Comparison of ENCODE assay signal across 1 cellular context in the genomic region with DNA sequence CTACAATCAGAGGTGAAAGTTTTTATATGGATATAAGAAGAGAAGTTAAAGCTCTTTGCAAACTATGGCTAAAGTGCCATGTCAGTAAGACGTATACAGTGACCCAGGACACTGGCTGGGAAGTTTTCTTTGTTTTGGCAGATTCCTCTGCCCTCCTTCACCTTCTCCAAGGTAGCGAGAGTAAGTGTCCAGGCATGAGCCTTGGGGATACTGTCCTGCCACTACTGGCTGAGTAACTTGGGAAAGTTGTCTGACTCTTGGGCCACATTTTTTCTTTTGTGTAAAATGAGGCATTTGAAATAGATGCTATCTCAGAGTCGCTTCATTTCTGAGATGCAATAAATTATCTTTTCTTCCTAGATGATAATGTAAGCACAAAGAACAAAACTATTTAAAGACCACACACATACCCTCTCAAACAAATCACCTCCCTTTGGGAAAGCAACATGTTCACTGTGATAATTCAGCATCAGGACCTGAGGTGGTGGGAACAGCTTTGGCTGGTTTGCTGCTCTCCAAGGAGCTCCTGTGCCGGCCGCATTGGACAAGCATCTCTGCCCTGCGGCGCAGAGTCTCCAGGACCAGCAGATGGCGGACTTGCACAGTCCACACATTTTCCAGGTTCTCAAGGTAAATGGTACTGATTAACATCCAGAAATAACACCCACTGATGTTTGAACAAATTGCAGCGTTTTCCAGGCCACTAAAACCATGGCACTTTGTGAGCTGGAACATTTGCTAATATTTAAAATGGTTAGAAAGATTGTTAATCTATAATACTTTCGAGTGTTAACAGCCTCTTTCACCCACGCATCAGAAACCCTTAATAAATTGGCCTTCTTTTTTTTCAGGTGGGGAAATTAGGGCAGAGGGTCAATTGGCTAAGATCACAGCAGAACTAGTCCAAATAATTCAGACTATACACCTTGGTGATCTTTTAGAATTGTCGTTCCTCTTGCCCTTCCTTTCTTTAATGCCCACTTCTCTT.
TF ChIP-seq lines count a peak whose summit lies in the region.

No MANE protein-coding gene starts in this region.

TF ChIP-seq in HepG2, 621 proteins besides CTCF, POLR2A, EP300 and RAD21 (continued from another document and continues in another):
- no peak for TF ChIP-seq TBX3 (IDR thresholded peaks at IDR 0.05; ENCODE audit: borderline replicate concordance)
- TF ChIP-seq ZMYM3 (CRISPR knock-in tag; IDR thresholded peaks at IDR 0.05): no peak
- no peak for TF ChIP-seq RFXANK (CRISPR knock-in tag; IDR thresholded peaks at IDR 0.05)
- no peak for TF ChIP-seq ISL2 (CRISPR knock-in tag; IDR thresholded peaks at IDR 0.05)
- TF ChIP-seq, protein P1, sequence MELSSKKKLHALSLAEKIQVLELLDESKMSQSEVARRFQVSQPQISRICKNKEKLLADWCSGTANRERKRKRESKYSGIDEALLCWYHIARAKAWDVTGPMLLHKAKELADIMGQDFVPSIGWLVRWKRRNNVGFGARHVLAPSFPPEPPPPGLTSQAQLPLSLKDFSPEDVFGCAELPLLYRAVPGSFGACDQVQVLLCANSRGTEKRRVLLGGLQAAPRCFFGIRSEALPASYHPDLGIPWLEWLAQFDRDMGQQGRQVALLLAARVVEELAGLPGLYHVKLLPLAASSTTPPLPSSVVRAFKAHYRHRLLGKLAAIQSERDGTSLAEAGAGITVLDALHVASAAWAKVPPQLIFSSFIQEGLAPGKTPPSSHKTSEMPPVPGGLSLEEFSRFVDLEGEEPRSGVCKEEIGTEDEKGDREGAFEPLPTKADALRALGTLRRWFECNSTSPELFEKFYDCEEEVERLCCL (CRISPR knock-in tag; IDR thresholded peaks at IDR 0.05; ENCODE audit: borderline replicate concordance): no peak
- TF ChIP-seq, protein P2, sequence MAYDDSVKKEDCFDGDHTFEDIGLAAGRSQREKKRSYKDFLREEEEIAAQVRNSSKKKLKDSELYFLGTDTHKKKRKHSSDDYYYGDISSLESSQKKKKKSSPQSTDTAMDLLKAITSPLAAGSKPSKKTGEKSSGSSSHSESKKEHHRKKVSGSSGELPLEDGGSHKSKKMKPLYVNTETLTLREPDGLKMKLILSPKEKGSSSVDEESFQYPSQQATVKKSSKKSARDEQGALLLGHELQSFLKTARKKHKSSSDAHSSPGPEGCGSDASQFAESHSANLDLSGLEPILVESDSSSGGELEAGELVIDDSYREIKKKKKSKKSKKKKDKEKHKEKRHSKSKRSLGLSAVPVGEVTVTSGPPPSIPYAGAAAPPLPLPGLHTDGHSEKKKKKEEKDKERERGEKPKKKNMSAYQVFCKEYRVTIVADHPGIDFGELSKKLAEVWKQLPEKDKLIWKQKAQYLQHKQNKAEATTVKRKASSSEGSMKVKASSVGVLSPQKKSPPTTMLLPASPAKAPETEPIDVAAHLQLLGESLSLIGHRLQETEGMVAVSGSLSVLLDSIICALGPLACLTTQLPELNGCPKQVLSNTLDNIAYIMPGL (CRISPR knock-in tag; IDR thresholded peaks at IDR 0.05; ENCODE audit: borderline replicate concordance in 1 of 2, low read depth in 1 of 2): peak; percentile 34 to 66; a peak in 2 of 4 replicates
- TF ChIP-seq NFE2L2 (IDR thresholded peaks at IDR 0.05; ENCODE audit: low read length): peak; percentile 28; the same call in 1 of the 2 replicates
- TF ChIP-seq ZNF782 (CRISPR knock-in tag; IDR thresholded peaks at IDR 0.05; ENCODE audit: borderline replicate concordance): no peak
- no peak for TF ChIP-seq LCORL (IDR thresholded peaks at IDR 0.05)
- TF ChIP-seq LCORL (CRISPR knock-in tag; IDR thresholded peaks at IDR 0.05): no peak
- TF ChIP-seq, protein P3, sequence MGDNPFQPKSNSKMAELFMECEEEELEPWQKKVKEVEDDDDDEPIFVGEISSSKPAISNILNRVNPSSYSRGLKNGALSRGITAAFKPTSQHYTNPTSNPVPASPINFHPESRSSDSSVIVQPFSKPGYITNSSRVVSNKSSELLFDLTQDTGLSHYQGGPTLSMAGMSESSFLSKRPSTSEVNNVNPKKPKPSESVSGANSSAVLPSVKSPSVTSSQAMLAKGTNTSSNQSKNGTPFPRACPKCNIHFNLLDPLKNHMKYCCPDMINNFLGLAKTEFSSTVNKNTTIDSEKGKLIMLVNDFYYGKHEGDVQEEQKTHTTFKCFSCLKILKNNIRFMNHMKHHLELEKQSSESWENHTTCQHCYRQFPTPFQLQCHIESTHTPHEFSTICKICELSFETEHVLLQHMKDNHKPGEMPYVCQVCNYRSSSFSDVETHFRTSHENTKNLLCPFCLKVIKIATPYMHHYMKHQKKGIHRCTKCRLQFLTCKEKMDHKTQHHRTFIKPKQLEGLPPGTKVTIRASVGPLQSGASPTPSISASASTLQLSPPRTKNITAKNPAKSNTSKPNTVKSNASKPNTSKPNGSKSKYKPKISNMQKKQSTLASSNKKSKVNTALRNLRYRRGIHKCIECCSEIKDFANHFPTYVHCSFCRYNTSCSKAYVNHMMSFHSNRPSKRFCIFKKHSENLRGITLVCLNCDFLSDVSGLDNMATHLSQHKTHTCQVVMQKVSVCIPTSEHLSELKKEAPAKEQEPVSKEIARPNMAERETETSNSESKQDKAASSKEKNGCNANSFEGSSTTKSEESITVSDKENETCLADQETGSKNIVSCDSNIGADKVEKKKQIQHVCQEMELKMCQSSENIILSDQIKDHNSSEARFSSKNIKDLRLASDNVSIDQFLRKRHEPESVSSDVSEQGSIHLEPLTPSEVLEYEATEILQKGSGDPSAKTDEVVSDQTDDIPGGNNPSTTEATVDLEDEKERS (CRISPR knock-in tag; IDR thresholded peaks at IDR 0.05): no peak
- no peak for TF ChIP-seq KDM5B (CRISPR knock-in tag; IDR thresholded peaks at IDR 0.05; ENCODE audit: borderline replicate concordance)
- TF ChIP-seq ZNF431 (CRISPR knock-in tag; IDR thresholded peaks at IDR 0.05; ENCODE audit: borderline replicate concordance, low read depth): no peak
- TF ChIP-seq, protein P4, sequence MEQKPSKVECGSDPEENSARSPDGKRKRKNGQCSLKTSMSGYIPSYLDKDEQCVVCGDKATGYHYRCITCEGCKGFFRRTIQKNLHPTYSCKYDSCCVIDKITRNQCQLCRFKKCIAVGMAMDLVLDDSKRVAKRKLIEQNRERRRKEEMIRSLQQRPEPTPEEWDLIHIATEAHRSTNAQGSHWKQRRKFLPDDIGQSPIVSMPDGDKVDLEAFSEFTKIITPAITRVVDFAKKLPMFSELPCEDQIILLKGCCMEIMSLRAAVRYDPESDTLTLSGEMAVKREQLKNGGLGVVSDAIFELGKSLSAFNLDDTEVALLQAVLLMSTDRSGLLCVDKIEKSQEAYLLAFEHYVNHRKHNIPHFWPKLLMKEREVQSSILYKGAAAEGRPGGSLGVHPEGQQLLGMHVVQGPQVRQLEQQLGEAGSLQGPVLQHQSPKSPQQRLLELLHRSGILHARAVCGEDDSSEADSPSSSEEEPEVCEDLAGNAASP (CRISPR knock-in tag; IDR thresholded peaks at IDR 0.05; ENCODE audit: borderline replicate concordance): peak; percentile 77; the same call in 1 of the 2 replicates
- TF ChIP-seq, protein P5, sequence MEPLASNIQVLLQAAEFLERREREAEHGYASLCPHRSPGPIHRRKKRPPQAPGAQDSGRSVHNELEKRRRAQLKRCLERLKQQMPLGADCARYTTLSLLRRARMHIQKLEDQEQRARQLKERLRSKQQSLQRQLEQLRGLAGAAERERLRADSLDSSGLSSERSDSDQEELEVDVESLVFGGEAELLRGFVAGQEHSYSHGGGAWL (CRISPR knock-in tag; IDR thresholded peaks at IDR 0.05): 0 out of 2 replicates have a peak, but pooled peaks have one; percentile 28
- TF ChIP-seq PAX8 (CRISPR knock-in tag; IDR thresholded peaks at IDR 0.05; ENCODE audit: borderline replicate concordance): no peak
- TF ChIP-seq DR1 (CRISPR knock-in tag; IDR thresholded peaks at IDR 0.05): no peak; the same call in 1 of the 2 replicates
- TF ChIP-seq, protein P6, sequence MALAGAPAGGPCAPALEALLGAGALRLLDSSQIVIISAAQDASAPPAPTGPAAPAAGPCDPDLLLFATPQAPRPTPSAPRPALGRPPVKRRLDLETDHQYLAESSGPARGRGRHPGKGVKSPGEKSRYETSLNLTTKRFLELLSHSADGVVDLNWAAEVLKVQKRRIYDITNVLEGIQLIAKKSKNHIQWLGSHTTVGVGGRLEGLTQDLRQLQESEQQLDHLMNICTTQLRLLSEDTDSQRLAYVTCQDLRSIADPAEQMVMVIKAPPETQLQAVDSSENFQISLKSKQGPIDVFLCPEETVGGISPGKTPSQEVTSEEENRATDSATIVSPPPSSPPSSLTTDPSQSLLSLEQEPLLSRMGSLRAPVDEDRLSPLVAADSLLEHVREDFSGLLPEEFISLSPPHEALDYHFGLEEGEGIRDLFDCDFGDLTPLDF (CRISPR knock-in tag; IDR thresholded peaks at IDR 0.05): no peak
- TF ChIP-seq, protein P7, sequence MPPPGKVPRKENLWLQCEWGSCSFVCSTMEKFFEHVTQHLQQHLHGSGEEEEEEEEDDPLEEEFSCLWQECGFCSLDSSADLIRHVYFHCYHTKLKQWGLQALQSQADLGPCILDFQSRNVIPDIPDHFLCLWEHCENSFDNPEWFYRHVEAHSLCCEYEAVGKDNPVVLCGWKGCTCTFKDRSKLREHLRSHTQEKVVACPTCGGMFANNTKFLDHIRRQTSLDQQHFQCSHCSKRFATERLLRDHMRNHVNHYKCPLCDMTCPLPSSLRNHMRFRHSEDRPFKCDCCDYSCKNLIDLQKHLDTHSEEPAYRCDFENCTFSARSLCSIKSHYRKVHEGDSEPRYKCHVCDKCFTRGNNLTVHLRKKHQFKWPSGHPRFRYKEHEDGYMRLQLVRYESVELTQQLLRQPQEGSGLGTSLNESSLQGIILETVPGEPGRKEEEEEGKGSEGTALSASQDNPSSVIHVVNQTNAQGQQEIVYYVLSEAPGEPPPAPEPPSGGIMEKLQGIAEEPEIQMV (CRISPR knock-in tag; IDR thresholded peaks at IDR 0.05; ENCODE audit: low read depth): no peak; the same call in 1 of the 2 replicates
- TF ChIP-seq TEAD2 (CRISPR knock-in tag; IDR thresholded peaks at IDR 0.05): no peak
- TF ChIP-seq, protein P8, sequence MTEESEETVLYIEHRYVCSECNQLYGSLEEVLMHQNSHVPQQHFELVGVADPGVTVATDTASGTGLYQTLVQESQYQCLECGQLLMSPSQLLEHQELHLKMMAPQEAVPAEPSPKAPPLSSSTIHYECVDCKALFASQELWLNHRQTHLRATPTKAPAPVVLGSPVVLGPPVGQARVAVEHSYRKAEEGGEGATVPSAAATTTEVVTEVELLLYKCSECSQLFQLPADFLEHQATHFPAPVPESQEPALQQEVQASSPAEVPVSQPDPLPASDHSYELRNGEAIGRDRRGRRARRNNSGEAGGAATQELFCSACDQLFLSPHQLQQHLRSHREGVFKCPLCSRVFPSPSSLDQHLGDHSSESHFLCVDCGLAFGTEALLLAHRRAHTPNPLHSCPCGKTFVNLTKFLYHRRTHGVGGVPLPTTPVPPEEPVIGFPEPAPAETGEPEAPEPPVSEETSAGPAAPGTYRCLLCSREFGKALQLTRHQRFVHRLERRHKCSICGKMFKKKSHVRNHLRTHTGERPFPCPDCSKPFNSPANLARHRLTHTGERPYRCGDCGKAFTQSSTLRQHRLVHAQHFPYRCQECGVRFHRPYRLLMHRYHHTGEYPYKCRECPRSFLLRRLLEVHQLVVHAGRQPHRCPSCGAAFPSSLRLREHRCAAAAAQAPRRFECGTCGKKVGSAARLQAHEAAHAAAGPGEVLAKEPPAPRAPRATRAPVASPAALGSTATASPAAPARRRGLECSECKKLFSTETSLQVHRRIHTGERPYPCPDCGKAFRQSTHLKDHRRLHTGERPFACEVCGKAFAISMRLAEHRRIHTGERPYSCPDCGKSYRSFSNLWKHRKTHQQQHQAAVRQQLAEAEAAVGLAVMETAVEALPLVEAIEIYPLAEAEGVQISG (CRISPR knock-in tag; IDR thresholded peaks at IDR 0.05): no peak
- TF ChIP-seq, protein P9, sequence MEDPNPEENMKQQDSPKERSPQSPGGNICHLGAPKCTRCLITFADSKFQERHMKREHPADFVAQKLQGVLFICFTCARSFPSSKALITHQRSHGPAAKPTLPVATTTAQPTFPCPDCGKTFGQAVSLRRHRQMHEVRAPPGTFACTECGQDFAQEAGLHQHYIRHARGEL (CRISPR knock-in tag; IDR thresholded peaks at IDR 0.05): no peak
- TF ChIP-seq KAT8 (CRISPR knock-in tag; IDR thresholded peaks at IDR 0.05): peak; percentile 47; the same call in 1 of the 2 replicates
- no peak for TF ChIP-seq ZNF7 (CRISPR knock-in tag; IDR thresholded peaks at IDR 0.05)
- TF ChIP-seq ZNF781 (CRISPR knock-in tag; IDR thresholded peaks at IDR 0.05; ENCODE audit: borderline replicate concordance, not compliant biosample characterization): peak; percentile 50
- TF ChIP-seq SALL2 (CRISPR knock-in tag; IDR thresholded peaks at IDR 0.05): no peak
- no peak; the same call in 1 of the 2 replicates for TF ChIP-seq ZSCAN31 (CRISPR knock-in tag; IDR thresholded peaks at IDR 0.05; ENCODE audit: low read depth)
- TF ChIP-seq ZNF839 (CRISPR knock-in tag; IDR thresholded peaks at IDR 0.05; ENCODE audit: borderline replicate concordance): no peak
- TF ChIP-seq ZNF557 (CRISPR knock-in tag; IDR thresholded peaks at IDR 0.05): no peak
- TF ChIP-seq, protein P10, sequence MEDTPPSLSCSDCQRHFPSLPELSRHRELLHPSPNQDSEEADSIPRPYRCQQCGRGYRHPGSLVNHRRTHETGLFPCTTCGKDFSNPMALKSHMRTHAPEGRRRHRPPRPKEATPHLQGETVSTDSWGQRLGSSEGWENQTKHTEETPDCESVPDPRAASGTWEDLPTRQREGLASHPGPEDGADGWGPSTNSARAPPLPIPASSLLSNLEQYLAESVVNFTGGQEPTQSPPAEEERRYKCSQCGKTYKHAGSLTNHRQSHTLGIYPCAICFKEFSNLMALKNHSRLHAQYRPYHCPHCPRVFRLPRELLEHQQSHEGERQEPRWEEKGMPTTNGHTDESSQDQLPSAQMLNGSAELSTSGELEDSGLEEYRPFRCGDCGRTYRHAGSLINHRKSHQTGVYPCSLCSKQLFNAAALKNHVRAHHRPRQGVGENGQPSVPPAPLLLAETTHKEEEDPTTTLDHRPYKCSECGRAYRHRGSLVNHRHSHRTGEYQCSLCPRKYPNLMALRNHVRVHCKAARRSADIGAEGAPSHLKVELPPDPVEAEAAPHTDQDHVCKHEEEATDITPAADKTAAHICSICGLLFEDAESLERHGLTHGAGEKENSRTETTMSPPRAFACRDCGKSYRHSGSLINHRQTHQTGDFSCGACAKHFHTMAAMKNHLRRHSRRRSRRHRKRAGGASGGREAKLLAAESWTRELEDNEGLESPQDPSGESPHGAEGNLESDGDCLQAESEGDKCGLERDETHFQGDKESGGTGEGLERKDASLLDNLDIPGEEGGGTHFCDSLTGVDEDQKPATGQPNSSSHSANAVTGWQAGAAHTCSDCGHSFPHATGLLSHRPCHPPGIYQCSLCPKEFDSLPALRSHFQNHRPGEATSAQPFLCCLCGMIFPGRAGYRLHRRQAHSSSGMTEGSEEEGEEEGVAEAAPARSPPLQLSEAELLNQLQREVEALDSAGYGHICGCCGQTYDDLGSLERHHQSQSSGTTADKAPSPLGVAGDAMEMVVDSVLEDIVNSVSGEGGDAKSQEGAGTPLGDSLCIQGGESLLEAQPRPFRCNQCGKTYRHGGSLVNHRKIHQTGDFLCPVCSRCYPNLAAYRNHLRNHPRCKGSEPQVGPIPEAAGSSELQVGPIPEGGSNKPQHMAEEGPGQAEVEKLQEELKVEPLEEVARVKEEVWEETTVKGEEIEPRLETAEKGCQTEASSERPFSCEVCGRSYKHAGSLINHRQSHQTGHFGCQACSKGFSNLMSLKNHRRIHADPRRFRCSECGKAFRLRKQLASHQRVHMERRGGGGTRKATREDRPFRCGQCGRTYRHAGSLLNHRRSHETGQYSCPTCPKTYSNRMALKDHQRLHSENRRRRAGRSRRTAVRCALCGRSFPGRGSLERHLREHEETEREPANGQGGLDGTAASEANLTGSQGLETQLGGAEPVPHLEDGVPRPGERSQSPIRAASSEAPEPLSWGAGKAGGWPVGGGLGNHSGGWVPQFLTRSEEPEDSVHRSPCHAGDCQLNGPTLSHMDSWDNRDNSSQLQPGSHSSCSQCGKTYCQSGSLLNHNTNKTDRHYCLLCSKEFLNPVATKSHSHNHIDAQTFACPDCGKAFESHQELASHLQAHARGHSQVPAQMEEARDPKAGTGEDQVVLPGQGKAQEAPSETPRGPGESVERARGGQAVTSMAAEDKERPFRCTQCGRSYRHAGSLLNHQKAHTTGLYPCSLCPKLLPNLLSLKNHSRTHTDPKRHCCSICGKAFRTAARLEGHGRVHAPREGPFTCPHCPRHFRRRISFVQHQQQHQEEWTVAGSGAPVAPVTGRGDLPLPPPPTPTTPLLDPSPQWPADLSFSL (CRISPR knock-in tag; IDR thresholded peaks at IDR 0.05): no peak
